2 cellular contexts compared by ENCODE assay signal in genomic region chr4:7315935-7316334, GRCh38.
TF ChIP-seq lines count a peak whose summit lies in the region.

No MANE protein-coding gene starts in this region.

TF ChIP-seq in HepG2, 621 proteins besides CTCF, POLR2A, EP300 and RAD21 (continued from another document):
- no peak for TF ChIP-seq HNRNPK (IDR thresholded peaks at IDR 0.05; ENCODE audit: low read depth, low read length, poor library complexity, severe bottlenecking)

TF ChIP-seq in H1, 55 proteins besides CTCF, POLR2A, EP300 and RAD21:
- no peak for TF ChIP-seq CHD7 (IDR thresholded peaks at IDR 0.05; ENCODE audit: insufficient replicate concordance, low read length)
- no peak for TF ChIP-seq HDAC2 (IDR thresholded peaks at IDR 0.05; ENCODE audit: borderline replicate concordance in 1 of 2, low read depth in 2 of 2, low read length in 2 of 2)
- TF ChIP-seq YY1 (IDR thresholded peaks at IDR 0.05; ENCODE audit: low read depth, low read length) = no peak
- no peak for TF ChIP-seq SP1 (IDR thresholded peaks at IDR 0.05; ENCODE audit: low read depth, low read length)
- TF ChIP-seq CTBP2 (IDR thresholded peaks at IDR 0.05; ENCODE audit: borderline replicate concordance, insufficient read depth, insufficient read length, low read length) = no peak
- TF ChIP-seq POU5F1 (IDR thresholded peaks at IDR 0.05; ENCODE audit: low read depth, low read length) = no peak
- TF ChIP-seq KDM5A (IDR thresholded peaks at IDR 0.05; ENCODE audit: low read length) = no peak
- TF ChIP-seq CHD2 (IDR thresholded peaks at IDR 0.05; ENCODE audit: low read length) = no peak
- TF ChIP-seq ATF2 (IDR thresholded peaks at IDR 0.05; ENCODE audit: low read length) = no peak
- TF ChIP-seq MAFK (IDR thresholded peaks at IDR 0.05; ENCODE audit: low read depth, low read length) = no peak
- no peak for TF ChIP-seq SUZ12 (IDR thresholded peaks at IDR 0.05; ENCODE audit: low read length)
TF ChIP-seq in H1: peak in this region for 0.
